ENCODE assay signal across 11 cellular contexts in the genomic region with DNA sequence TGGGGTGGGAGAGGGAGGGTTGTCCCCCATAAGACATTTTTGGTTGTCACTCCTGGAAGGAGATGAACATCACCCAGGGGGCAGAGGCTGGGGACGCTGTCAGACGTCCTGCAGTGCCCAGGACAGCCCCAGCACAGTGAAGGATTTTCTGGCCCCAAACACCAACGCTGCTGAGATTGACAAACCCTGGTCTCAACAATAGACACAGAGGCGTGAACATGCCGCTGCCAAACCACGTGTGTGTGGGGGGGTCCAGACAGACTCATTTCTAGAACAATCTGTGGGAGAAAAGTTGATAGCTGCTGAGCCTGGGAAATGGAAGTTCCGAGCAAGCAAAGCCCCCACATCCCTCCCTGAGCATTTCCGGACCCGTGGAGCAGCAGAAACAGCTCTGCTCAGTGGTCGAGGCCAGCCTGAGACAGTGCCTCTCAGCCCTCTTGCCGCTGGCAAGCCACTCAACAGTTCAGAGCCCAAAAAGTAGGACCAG.
"Had no signal": no experiment of that assay in that cellular context is flagged by ENCODE, and none has a peak within 500 bp of the region (broad histone marks: within the 10 kb centered on the region; RNA-seq: fewer than 3 reads in every experiment).

No MANE protein-coding gene starts in this region.

- H3K9me3 ChIP-seq: gastroesophageal sphincter, lower lobe of right lung, ovary, tibial nerve had no signal

- H3K9me3 Mint-ChIP-seq: activated naive CD4-positive, alpha-beta T cell treated with anti-CD3 and anti-CD28 coated beads for 36 hours; activated T-helper 17 cell treated with anti-CD3 and anti-CD28 coated beads, Interleukin-2, amount 50 U/mL, for 72 hours; neural crest cell; stimulated activated memory B cell treated with anti-CD40 and anti-IgM and Interleukin-4, amounts not matched to agents 10 μg/mL and 1 μg/mL and 100 μg/mL, for 72 hours had no signal

- H3K27me3 ChIP-seq: ovary, tibial nerve had no signal

- H3K36me3 Mint-ChIP-seq: stimulated activated memory B cell treated with anti-CD40 and anti-IgM and Interleukin-4, amounts not matched to agents 10 μg/mL and 1 μg/mL and 100 μg/mL, for 72 hours had no signal

- H3K27ac Mint-ChIP-seq: activated naive CD4-positive, alpha-beta T cell treated with anti-CD3 and anti-CD28 coated beads for 36 hours; activated T-helper 17 cell treated with anti-CD3 and anti-CD28 coated beads, Interleukin-2, amount 50 U/mL, for 72 hours; stimulated activated memory B cell treated with anti-CD40 and anti-IgM and Interleukin-4, amounts not matched to agents 10 μg/mL and 1 μg/mL and 100 μg/mL, for 72 hours had no signal

- H3K4me1 Mint-ChIP-seq: activated T-helper 17 cell treated with anti-CD3 and anti-CD28 coated beads, Interleukin-2, amount 50 U/mL, for 72 hours had no signal

- H3K27ac ChIP-seq: gastroesophageal sphincter, lower lobe of right lung, ovary had no signal

- H3K36me3 ChIP-seq: gastroesophageal sphincter, lower lobe of right lung, ovary, tibial nerve had no signal

- H3K4me1 ChIP-seq: lower lobe of right lung had no signal

- DNase-seq: activated naive CD4-positive, alpha-beta T cell treated with anti-CD3 and anti-CD28 coated beads for 36 hours; left cardiac atrium; lower lobe of right lung; midbrain; ovary; T-helper 9 cell had no signal

- ATAC-seq: activated T-helper 17 cell treated with anti-CD3 and anti-CD28 coated beads, Interleukin-2, amount 50 U/mL, for 72 hours; gastroesophageal sphincter; left cardiac atrium; lower lobe of right lung; stimulated activated memory B cell treated with anti-CD40 and anti-IgM and Interleukin-4, amounts not matched to agents 10 μg/mL and 1 μg/mL and 100 μg/mL, for 72 hours had no signal

- H3K4me3 Mint-ChIP-seq: activated naive CD4-positive, alpha-beta T cell treated with anti-CD3 and anti-CD28 coated beads for 36 hours; activated T-helper 17 cell treated with anti-CD3 and anti-CD28 coated beads, Interleukin-2, amount 50 U/mL, for 72 hours; neural crest cell; stimulated activated memory B cell treated with anti-CD40 and anti-IgM and Interleukin-4, amounts not matched to agents 10 μg/mL and 1 μg/mL and 100 μg/mL, for 72 hours had no signal

- H3K4me3 ChIP-seq: gastroesophageal sphincter, lower lobe of right lung, ovary, tibial nerve had no signal
